ENCODE assay signal across 10 cellular contexts in the genomic region with DNA sequence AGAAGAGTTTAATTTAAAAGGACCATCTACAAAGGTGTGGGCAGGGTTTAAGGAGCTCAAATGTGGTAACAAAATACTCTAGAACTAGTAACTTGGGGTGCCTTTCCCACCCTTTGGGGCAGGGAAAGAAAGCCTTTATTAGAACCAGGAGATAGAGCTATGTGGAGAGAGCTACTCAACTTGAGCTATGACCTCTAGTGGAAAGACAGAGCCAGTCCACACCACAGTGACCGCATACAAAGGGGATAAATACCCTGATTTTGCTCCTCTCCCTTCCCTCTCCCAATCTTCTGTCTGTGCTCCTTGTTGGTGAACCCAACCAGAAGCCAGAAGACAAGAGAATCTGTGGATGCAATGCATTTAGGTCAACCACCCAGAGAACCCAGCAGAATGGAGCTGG. TPM values are rescaled to one million over a fixed set of nuclear protein-coding genes. Genes with fewer than 3 reads are reported as not detected.
DNase-seq lines count a peak whose midpoint lies in the region; ATAC-seq and TF ChIP-seq lines count a peak whose summit lies in the region.
"Had no signal": no experiment of that assay in that cellular context is flagged by ENCODE, and none has a peak within 500 bp of the region (broad histone marks: within the 10 kb centered on the region; RNA-seq: fewer than 3 reads in every experiment).

No MANE protein-coding gene starts in this region.

- no peaks in the 10 kb centered on the region for H3K27me3 Mint-ChIP-seq in CD4-positive, alpha-beta memory T cell
- H3K27me3 Mint-ChIP-seq in chondrocyte (ENCODE audit: low read depth) = no peaks in the 10 kb centered on the region

- H3K27ac ChIP-seq in CD4-positive, alpha-beta memory T cell (ENCODE audit: low read depth, low read length) = no peak overlapping the region
- H3K27ac ChIP-seq: gastroesophageal sphincter had no signal

- CTCF ChIA-PET in CD4-positive, alpha-beta memory T cell (lab: Charles Lee; ENCODE audit: partially characterized antibody) = interaction anchor here (0.8 to 1.7 kb wide), 14 partner anchors 9 to 194 kb away, joined by 3 to 5 read pairs (median 3); no protein-coding TSS in a partner anchor

- no peaks in the 10 kb centered on the region for H3K27me3 ChIP-seq in CD4-positive, alpha-beta memory T cell (ENCODE audit: insufficient read depth, low read length)
- H3K27me3 ChIP-seq: gastroesophageal sphincter had no signal

- H3K4me3 Mint-ChIP-seq in CD4-positive, alpha-beta memory T cell = no peak overlapping the region
- H3K4me3 Mint-ChIP-seq in chondrocyte (ENCODE audit: unreplicated experiment) = no peak overlapping the region

- H3K4me1 Mint-ChIP-seq in CD4-positive, alpha-beta memory T cell = peaks cover 9 to 11% (median 10%) of the 10 kb centered on the region in 4 donors
- H3K4me1 Mint-ChIP-seq in chondrocyte (ENCODE audit: low read depth) = no peaks in the 10 kb centered on the region

- no peak for DNase-seq in CD4-positive, alpha-beta memory T cell
- DNase-seq in chondrocyte (ENCODE audit: low spot score) (no peak), lung microvascular endothelial cell (ENCODE audit: low read depth in 2 of 2) (peak; percentile 27 to 31), medulla oblongata (ENCODE audit: extremely low spot score) (no peak)
- DNase-seq: substantia nigra had no signal

- POLR2A ChIA-PET in CD4-positive, alpha-beta memory T cell (lab: Charles Lee; ENCODE audit: partially characterized antibody) = interaction anchor here (1.2 to 1.4 kb wide), 2 partner anchors 12 to 170 kb away, joined by 3 to 4 read pairs; no protein-coding TSS in a partner anchor

- H3K36me3 Mint-ChIP-seq in CD4-positive, alpha-beta memory T cell = peaks cover 0 to 7% of the 10 kb centered on the region in 2 donors
- H3K36me3 Mint-ChIP-seq in chondrocyte (ENCODE audit: low read depth) = no peaks in the 10 kb centered on the region

- H3K9me3 Mint-ChIP-seq in CD4-positive, alpha-beta memory T cell = no peaks in the 10 kb centered on the region
- H3K9me3 Mint-ChIP-seq in chondrocyte (ENCODE audit: low read depth) = no peaks in the 10 kb centered on the region

- H3K4me3 ChIP-seq in CD4-positive, alpha-beta memory T cell (ENCODE audit: low read length in 2 of 2) = no peak overlapping the region
- H3K4me3 ChIP-seq: gastroesophageal sphincter had no signal

- peak overlapping the region in 4 of 7 donors; percentile 7 to 50 (median 25) for H3K27ac Mint-ChIP-seq in CD4-positive, alpha-beta memory T cell
- no peak overlapping the region for H3K27ac Mint-ChIP-seq in chondrocyte (ENCODE audit: unreplicated experiment)

- H3K4me1 ChIP-seq in CD4-positive, alpha-beta memory T cell (ENCODE audit: insufficient read depth, low read length) = no peaks in the 10 kb centered on the region

- intact Hi-C loops in CD4-positive, alpha-beta memory T cell (cut with micrococcal nuclease) = no loop called here

- TF ChIP-seq CTCF in LNCAP (IDR thresholded peaks at IDR 0.05) (peak; percentile 26; the same call in 1 of the 2 replicates), chondrocyte (IDR thresholded peaks at IDR 0.05) (peak; percentile 58)

- no peak for ATAC-seq in GM21367 (IDR thresholded peaks at IDR 0.05; ENCODE audit: unreplicated experiment)
- no peak for ATAC-seq in HG02763 (IDR thresholded peaks at IDR 0.05; ENCODE audit: unreplicated experiment)
- ATAC-seq in esophagus mucosa = no peak
- ATAC-seq: gastroesophageal sphincter had no signal

- H3K36me3 ChIP-seq in CD4-positive, alpha-beta memory T cell (ENCODE audit: insufficient read depth, low read length) = no peaks in the 10 kb centered on the region
- H3K36me3 ChIP-seq: gastroesophageal sphincter had no signal

- no peaks in the 10 kb centered on the region for H3K9me3 ChIP-seq in CD4-positive, alpha-beta memory T cell (ENCODE audit: control insufficient read depth in 1 of 2, low read length in 2 of 2)
- H3K9me3 ChIP-seq: gastroesophageal sphincter had no signal

RNA-seq across cellular contexts. Expression of gene JAK1, which starts 54.4 kb away (rescaled TPM):
- 100 to 1,000 TPM; 370 to 372 TPM for total RNA-seq in CD4-positive, alpha-beta memory T cell
- 100 to 1,000 TPM; 163 to 258 TPM for polyA plus RNA-seq in CD4-positive, alpha-beta memory T cell
- total RNA-seq in chondrocyte = 105 to 112 TPM (median 110 TPM) in 3 replicates
- total RNA-seq in lung microvascular endothelial cell = 124 and 125 TPM in 2 replicates
- total RNA-seq in esophagus mucosa = 49.0 TPM

Comparison
In these comparisons a context has a peak if more than half of its experiments do, and no peak if none do; other contexts are left out.
1. DNase-seq: peak in lung microvascular endothelial cell (2 of 2); none in CD4-positive, alpha-beta memory T cell (0 of 5), chondrocyte (single experiment) and medulla oblongata (single experiment).